Comparison of ENCODE assay signal across 9 cellular contexts in genomic region chr18:456361-456821, GRCh38. TPM values are rescaled to one million over a fixed set of nuclear protein-coding genes. Genes with fewer than 3 reads are reported as not detected.
DNase-seq lines count a peak whose midpoint lies in the region.
"Had no signal": no experiment of that assay in that cellular context is flagged by ENCODE, and none has a peak within 500 bp of the region (broad histone marks: within the 10 kb centered on the region; RNA-seq: fewer than 3 reads in every experiment).

No MANE protein-coding gene starts in this region.

- peaks cover 5 to 36% (median 18%) of the 10 kb centered on the region in 11 experiments; a peak in 14 of 22 replicates for H3K36me3 ChIP-seq in BLaER1 treated with 17β-estradiol and CSF1 and Interleukin-3, amounts not matched to agents 10 nM and 100 nM
- no peaks in the 10 kb centered on the region for H3K36me3 ChIP-seq in esophagus (ENCODE audit: control insufficient read depth in 2 of 2, insufficient read depth in 2 of 2, low read length in 1 of 2)
- H3K36me3 ChIP-seq: neutrophil had no signal

- H3K4me1 ChIP-seq in BLaER1 treated with 17β-estradiol and CSF1 and Interleukin-3, amounts not matched to agents 10 nM and 100 nM = peaks cover 88 to 98% (median 92%) of the 10 kb centered on the region in 10 experiments
- no peaks in the 10 kb centered on the region for H3K4me1 ChIP-seq in esophagus (ENCODE audit: control insufficient read depth in 2 of 2, insufficient read depth in 2 of 2, low read length in 1 of 2)

- H3K27me3 ChIP-seq in BLaER1 treated with 17β-estradiol and CSF1 and Interleukin-3, amounts not matched to agents 10 nM and 100 nM = no peaks in the 10 kb centered on the region
- H3K27me3 ChIP-seq in esophagus (ENCODE audit: control insufficient read depth in 1 of 2, insufficient read depth in 2 of 2, low read length in 2 of 2) = no peaks in the 10 kb centered on the region
- H3K27me3 ChIP-seq: neutrophil had no signal

- peak overlapping the region; percentile 86 to 97 (median 91) for H3K4me2 ChIP-seq in BLaER1 treated with 17β-estradiol and CSF1 and Interleukin-3, amounts not matched to agents 10 nM and 100 nM

- H3K9me3 ChIP-seq in BLaER1 treated with 17β-estradiol and CSF1 and Interleukin-3, amounts not matched to agents 10 nM and 100 nM (replicated peaks in 1 of 11) = peaks cover 26 to 45% (median 40%) of the 10 kb centered on the region in 11 experiments
- H3K9me3 ChIP-seq in esophagus (ENCODE audit: control insufficient read depth in 2 of 2, insufficient read depth in 1 of 2, low read depth in 1 of 2, low read length in 1 of 2) = no peaks in the 10 kb centered on the region

- 67 to 71% methylated on average over 15 of the region's 15 CpGs for WGBS in esophagus, 2 donors

- DNase-seq in midbrain (lab: John Stamatoyannopoulos, UW) = peak; percentile 20
- DNase-seq in smooth muscle cell of the brain vasculature (ENCODE audit: low read depth, low spot score) = peak; percentile 89
- DNase-seq in SW480 (ENCODE audit: low spot score) = no peak
- DNase-seq in LoVo (ENCODE audit: low spot score) = no peak
- no peak for DNase-seq in effector CD4-positive, alpha-beta T cell
- no peak for DNase-seq in HuH-7 (ENCODE audit: low spot score)

- peak overlapping the region; percentile 78 to 97 (median 95) for H3K9ac ChIP-seq in BLaER1 treated with 17β-estradiol and CSF1 and Interleukin-3, amounts not matched to agents 10 nM and 100 nM

- H3K27ac ChIP-seq in BLaER1 treated with 17β-estradiol and CSF1 and Interleukin-3, amounts not matched to agents 10 nM and 100 nM = peak overlapping the region; percentile 81 to 100 (median 99)
- H3K27ac ChIP-seq in esophagus (ENCODE audit: low read depth in 2 of 2, low read length in 1 of 2) = peak overlapping the region; percentile 43 to 66
- H3K27ac ChIP-seq: neutrophil had no signal

- H3K4me3 ChIP-seq in BLaER1 treated with 17β-estradiol and CSF1 and Interleukin-3, amounts not matched to agents 10 nM and 100 nM = peak overlapping the region; percentile 27 to 65 (median 57); a peak in 19 of 20 replicates
- no peak overlapping the region for H3K4me3 ChIP-seq in esophagus (ENCODE audit: low read depth in 1 of 2, low read length in 2 of 2)

- no peaks in the 10 kb centered on the region for H4K20me1 ChIP-seq in BLaER1 treated with 17β-estradiol and CSF1 and Interleukin-3, amounts not matched to agents 10 nM and 100 nM

RNA-seq across cellular contexts. Expression of gene COLEC12, which starts 44.1 kb away (rescaled TPM):
- polyA plus RNA-seq in esophagus = 1 to 10 TPM in 1 of 2 donors, under 1 TPM in 1; 0.75 to 1.2 TPM

Comparison
In these comparisons a context has a peak if more than half of its experiments do, and no peak if none do; other contexts are left out.
1. H3K4me3 ChIP-seq: peak in BLaER1 treated with 17β-estradiol and CSF1 and Interleukin-3, amounts not matched to agents 10 nM and 100 nM (10 of 10); none in esophagus (0 of 2).
2. DNase-seq: peak in midbrain (single experiment) and smooth muscle cell of the brain vasculature (single experiment); none in SW480 (single experiment), LoVo (single experiment), effector CD4-positive, alpha-beta T cell (single experiment) and HuH-7 (single experiment).